Comparison of ENCODE assay signal across 9 cellular contexts in genomic region chr2:222708274-222708710, GRCh38. TPM values are rescaled to one million over a fixed set of nuclear protein-coding genes. Genes with fewer than 3 reads are reported as not detected.
A peak's percentile ranks its signal among the peaks of the same experiment; 100 is the strongest.
DNase-seq lines count a peak whose midpoint lies in the region; ATAC-seq, FAIRE-seq and TF ChIP-seq lines count a peak whose summit lies in the region.
"Had no signal": no experiment of that assay in that cellular context is flagged by ENCODE, and none has a peak within 500 bp of the region (broad histone marks: within the 10 kb centered on the region; RNA-seq: fewer than 3 reads in every experiment).

No MANE protein-coding gene starts in this region.

- H3K27me3 ChIP-seq in ascending aorta (no peaks in the 10 kb centered on the region), hepatocyte (no peaks in the 10 kb centered on the region), small intestine (ENCODE audit: control insufficient read depth in 2 of 2, insufficient read depth in 2 of 2, low read length in 2 of 2) (no peaks in the 10 kb centered on the region)

- H3K36me3 ChIP-seq in ascending aorta, result no peaks in the 10 kb centered on the region
- H3K36me3 ChIP-seq in hepatocyte (replicated peaks; ENCODE audit: insufficient read depth, low read depth), result no peaks in the 10 kb centered on the region
- no peaks in the 10 kb centered on the region for H3K36me3 ChIP-seq in small intestine (ENCODE audit: control insufficient read depth in 2 of 2, insufficient read depth in 2 of 2, low read length in 2 of 2)

- FAIRE-seq in GM12891 (lab: Jason Lieb, UNC) (peak; percentile 86), small intestine (lab: Jason Lieb, UNC) (peak; percentile 19)

- no peaks in the 10 kb centered on the region for H3K9me3 ChIP-seq in ascending aorta
- no peaks in the 10 kb centered on the region for H3K9me3 ChIP-seq in hepatocyte (ENCODE audit: low read depth)
- no peaks in the 10 kb centered on the region for H3K9me3 ChIP-seq in small intestine (ENCODE audit: control insufficient read depth, low read depth)

- TF ChIP-seq CTCF in 22Rv1 (IDR thresholded peaks at IDR 0.05) (peak; percentile 98), NB4 (IDR thresholded peaks at IDR 0.05; ENCODE audit: low read depth, low read length) (peak; percentile 88), ascending aorta (IDR thresholded peaks at IDR 0.05) (peak; percentile 93 to 98 (median 98)), hepatocyte (IDR thresholded peaks at IDR 0.05; ENCODE audit: poor library complexity) (peak; percentile 95)

- DNase-seq in GM12891 (ENCODE audit: insufficient read length, low spot score) (no peak), NB4 (ENCODE audit: low read depth) (peak; percentile 75), T-helper 22 cell (ENCODE audit: low read depth) (peak; percentile 32), ascending aorta (ENCODE audit: low spot score in 2 of 2) (peak; percentile 24 to 92), hepatocyte (ENCODE audit: low spot score) (peak; percentile 80), small intestine (peak; percentile 64)

- no peaks in the 10 kb centered on the region for H3K79me2 ChIP-seq in hepatocyte

- no peak overlapping the region for H2AFZ ChIP-seq in hepatocyte

- intact Hi-C loops in ascending aorta (cut with DNase I), result loop anchor here (1.0 to 5.0 kb wide), 3 partner anchors 17 to 153 kb away; partner anchors contain the start of gene ACSL3

- H3K27ac ChIP-seq in 22Rv1 (no peak overlapping the region), ascending aorta (peak overlapping the region; percentile 45 to 78), hepatocyte (no peak overlapping the region), small intestine (ENCODE audit: low read depth in 1 of 2, low read length in 1 of 2) (no peak overlapping the region)

- H3K4me2 ChIP-seq in hepatocyte, result no peak overlapping the region

- H3K4me1 ChIP-seq in ascending aorta (peaks cover 0 to 30% of the 10 kb centered on the region in 2 donors), hepatocyte (ENCODE audit: insufficient read depth) (no peaks in the 10 kb centered on the region), small intestine (ENCODE audit: control insufficient read depth in 2 of 2, insufficient read depth in 1 of 2, low read depth in 1 of 2, low read length in 1 of 2) (no peaks in the 10 kb centered on the region)

- TF ChIP-seq POLR2A in GM12891 (IDR thresholded peaks at IDR 0.05; ENCODE audit: low read depth, low read length) (no peak), NB4 (IDR thresholded peaks at IDR 0.05; ENCODE audit: extremely low read depth, insufficient read length) (no peak)

- H3K4me3 ChIP-seq in NB4 (ENCODE audit: low read depth, low read length), result no peak overlapping the region
- peak overlapping the region in 1 of 2 donors; percentile 30 for H3K4me3 ChIP-seq in ascending aorta
- H3K4me3 ChIP-seq in hepatocyte, result no peak overlapping the region
- H3K4me3 ChIP-seq in small intestine (ENCODE audit: low read depth in 1 of 2, low read length in 2 of 2), result no peak overlapping the region

- 28% methylated on average over 12 of the region's 12 CpGs for WGBS in hepatocyte (ENCODE audit: low lambda C conversion rate, missing lambda C conversion rate)
- 11 to 19% (median 13%) methylated on average over 12 of the region's 12 CpGs for WGBS in small intestine, 3 donors

- no peaks in the 10 kb centered on the region for H3K9me2 ChIP-seq in hepatocyte (replicated peaks; ENCODE audit: insufficient read depth)

- no peaks in the 10 kb centered on the region for H4K20me1 ChIP-seq in hepatocyte (ENCODE audit: insufficient read depth, poor library complexity, severe bottlenecking)

- ATAC-seq in GM21825 (IDR thresholded peaks at IDR 0.05; ENCODE audit: unreplicated experiment), result no peak

TF ChIP-seq in GM12891, 5 proteins besides CTCF, POLR2A, EP300 and RAD21:
- TF ChIP-seq TAF1 (IDR thresholded peaks at IDR 0.05; ENCODE audit: low read depth, low read length), result no peak
TF ChIP-seq in GM12891: peak in this region for 0.

RNA-seq across cellular contexts. Expression of gene MOGAT1, which starts 36.8 kb away (rescaled TPM):
- polyA plus RNA-seq in GM12891 (2012; ENCODE audit: low read depth, missing spikeins), result not detected
- total RNA-seq in ascending aorta (not detected), hepatocyte (not detected in 2 replicates)
- polyA plus RNA-seq in hepatocyte (0.15 TPM in 1 of 2 replicates, not detected in the other), small intestine (under 1 TPM in 1 of 3 donors, not detected in 2; 0.07 TPM)
- polyA plus RNA-seq: thymus had no signal

RNA-seq across cellular contexts. Expression of gene FARSB, which starts 52.4 kb away (rescaled TPM):
- polyA plus RNA-seq in GM12891 (2012; ENCODE audit: low read depth, missing spikeins), result 34.2 TPM
- total RNA-seq in ascending aorta (4.4 TPM), hepatocyte (12.9 and 14.2 TPM in 2 replicates)
- polyA plus RNA-seq in hepatocyte (15.0 and 17.1 TPM in 2 replicates), small intestine (10 to 100 TPM in 2 of 3 donors, 1 to 10 TPM in 1; 9.2 to 31.9 (median 11.9) TPM)

Comparison
In these comparisons a context has a peak if more than half of its experiments do, and no peak if none do; other contexts are left out.
1. H3K27ac ChIP-seq: peak in ascending aorta (2 of 2); none in 22Rv1 (single experiment), hepatocyte (single experiment) and small intestine (0 of 2).
2. Peak in every context shown above with its lines, with median percentiles within 50 percentile points of each other: CTCF ChIP-seq.